22 cellular contexts compared by ENCODE assay signal in genomic region chr15:50218691-50219090, GRCh38. TPM values are rescaled to one million over a fixed set of nuclear protein-coding genes. Genes with fewer than 3 reads are reported as not detected.
A peak's percentile ranks its signal among the peaks of the same experiment; 100 is the strongest.
DNase-seq lines count a peak whose midpoint lies in the region; ATAC-seq, FAIRE-seq and TF ChIP-seq lines count a peak whose summit lies in the region.
"Had no signal": no experiment of that assay in that cellular context is flagged by ENCODE, and none has a peak within 500 bp of the region (broad histone marks: within the 10 kb centered on the region; RNA-seq: fewer than 3 reads in every experiment).

No MANE protein-coding gene starts in this region.

- H3K4me2 ChIP-seq in endothelial cell of umbilical vein (ENCODE audit: insufficient read depth, low read length) = peak overlapping the region; percentile 24
- H3K4me2 ChIP-seq: GM23338 had no signal

- TF ChIP-seq CTCF in endothelial cell of umbilical vein (IDR thresholded peaks at IDR 0.05; ENCODE audit: extremely low read depth in 1 of 2, insufficient read depth in 1 of 2, low read depth in 1 of 2, low read length in 2 of 2) = no peak

- no peak overlapping the region for H3K4me3 ChIP-seq in ACC112 (ENCODE audit: low read depth, low read length)
- H3K4me3 ChIP-seq in endothelial cell of umbilical vein (replicated peaks in 1 of 3; ENCODE audit: insufficient read depth in 1 of 3, low read depth in 1 of 3, low read length in 3 of 3) = no peak overlapping the region
- H3K4me3 ChIP-seq: GM23338, K562 had no signal

- no peaks in the 10 kb centered on the region for H3K27me3 Mint-ChIP-seq in T-helper 17 cell
- H3K27me3 Mint-ChIP-seq: CD4-positive, alpha-beta T cell had no signal

- no peaks in the 10 kb centered on the region for H3K9me3 Mint-ChIP-seq in stimulated activated effector memory CD8-positive, alpha-beta T cell treated with anti-CD3 and anti-CD28 coated beads, Interleukin-12 subunit alpha, Interleukin-12 subunit beta, amount 100 ng/mL, for 72 hours
- H3K9me3 Mint-ChIP-seq: CD4-positive, alpha-beta T cell had no signal

- H3K27me3 ChIP-seq in ACC112 (ENCODE audit: insufficient read depth, low read length) (peaks cover 17% of the 10 kb centered on the region), endothelial cell of umbilical vein (ENCODE audit: control insufficient read depth in 2 of 2, insufficient read depth in 2 of 2, low read length in 2 of 2) (peaks cover 2 to 3% of the 10 kb centered on the region in 2 experiments)

- no TSS peak for BruUV-seq in endothelial cell of umbilical vein (replicated peaks; lab: Mats Ljungman, UMichigan)

- CTCF ChIA-PET in endothelial cell of umbilical vein (lab: Charles Lee) = interaction anchor here (1.1 kb wide), 2 partner anchors 11 to 16 kb away, joined by 3 to 5 read pairs; no protein-coding TSS in a partner anchor

- H4K20me1 ChIP-seq in endothelial cell of umbilical vein (replicated peaks; ENCODE audit: control insufficient read depth, extremely low read depth, insufficient read depth, low read length) = no peaks in the 10 kb centered on the region

- H3K9ac ChIP-seq in endothelial cell of umbilical vein (replicated peaks; ENCODE audit: extremely low read depth, insufficient read depth, low read length) = no peak overlapping the region

- DNase-seq in T-helper 17 cell (no peak), endothelial cell of umbilical vein (ENCODE audit: low read depth, low spot score) (peak; percentile 50), superior temporal gyrus (ENCODE audit: extremely low spot score) (no peak), GM19240 (ENCODE audit: insufficient read length, low spot score) (no peak)
- no peak for DNase-seq in stimulated activated effector memory CD8-positive, alpha-beta T cell treated with anti-CD3 and anti-CD28 coated beads, Interleukin-12 subunit alpha, Interleukin-12 subunit beta, amount 100 ng/mL, for 72 hours (ENCODE audit: low spot score in 2 of 2)
- DNase-seq: AML-193; Caco-2; CD4-positive, alpha-beta T cell; DMS79 treated with DMSO at 0.1 percent for 48 hours; GF-D8; HCEC 1CT; IMR-90 had no signal

- no peak overlapping the region for H3K4me3 Mint-ChIP-seq in T-helper 17 cell
- no peak overlapping the region for H3K4me3 Mint-ChIP-seq in stimulated activated effector memory CD8-positive, alpha-beta T cell treated with anti-CD3 and anti-CD28 coated beads, Interleukin-12 subunit alpha, Interleukin-12 subunit beta, amount 100 ng/mL, for 72 hours
- H3K4me3 Mint-ChIP-seq: CD4-positive, alpha-beta T cell; GM23338 had no signal

- H3K79me2 ChIP-seq in ACC112 (ENCODE audit: control insufficient read depth, insufficient read depth, low read length, unreplicated experiment) (no peaks in the 10 kb centered on the region), endothelial cell of umbilical vein (ENCODE audit: control insufficient read depth, insufficient read depth, low read length) (no peaks in the 10 kb centered on the region)

- H2AFZ ChIP-seq in ACC112 (ENCODE audit: low read length, unreplicated experiment) = peak overlapping the region; percentile 26
- H2AFZ ChIP-seq in endothelial cell of umbilical vein (ENCODE audit: low read depth, low read length) = no peak overlapping the region
- H2AFZ ChIP-seq: GM23338 had no signal

- H3K4me1 ChIP-seq in ACC112 (ENCODE audit: control insufficient read depth, insufficient read depth, low read length, unreplicated experiment) (no peaks in the 10 kb centered on the region), endothelial cell of umbilical vein (ENCODE audit: control insufficient read depth, extremely low read depth, insufficient read depth, low read length) (no peaks in the 10 kb centered on the region)

- H3K27ac ChIP-seq in ACC112 (ENCODE audit: low read depth, low read length) (no peak overlapping the region), endothelial cell of umbilical vein (ENCODE audit: insufficient read depth, low read depth, low read length) (no peak overlapping the region)
- H3K27ac ChIP-seq: C4-2B had no signal

- H3K36me3 ChIP-seq in ACC112 (ENCODE audit: insufficient read depth, low read length) (no peaks in the 10 kb centered on the region), endothelial cell of umbilical vein (ENCODE audit: control insufficient read depth in 2 of 2, extremely low read depth in 1 of 2, insufficient read depth in 2 of 2, low read length in 2 of 2) (no peaks in the 10 kb centered on the region)

- H3K36me3 Mint-ChIP-seq in T-helper 17 cell (ENCODE audit: low read depth) = no peaks in the 10 kb centered on the region
- peaks cover 28% of the 10 kb centered on the region for H3K36me3 Mint-ChIP-seq in stimulated activated effector memory CD8-positive, alpha-beta T cell treated with anti-CD3 and anti-CD28 coated beads, Interleukin-12 subunit alpha, Interleukin-12 subunit beta, amount 100 ng/mL, for 72 hours

- no peaks in the 10 kb centered on the region for H3K9me3 ChIP-seq in T-helper 17 cell (ENCODE audit: control insufficient read depth, low read length, poor library complexity, severe bottlenecking)
- H3K9me3 ChIP-seq in endothelial cell of umbilical vein (replicated peaks; ENCODE audit: control insufficient read depth, insufficient read depth, low read length) = no peaks in the 10 kb centered on the region
- H3K9me3 ChIP-seq: Caco-2 had no signal

- POLR2A ChIA-PET in endothelial cell of umbilical vein (lab: Charles Lee) = no interaction called here

- intact Hi-C loops in endothelial cell of umbilical vein (cut with micrococcal nuclease) = no loop called here

- peak overlapping the region; percentile 39 for H3K27ac Mint-ChIP-seq in T-helper 17 cell
- peak overlapping the region; percentile 38 for H3K27ac Mint-ChIP-seq in stimulated activated effector memory CD8-positive, alpha-beta T cell treated with anti-CD3 and anti-CD28 coated beads, Interleukin-12 subunit alpha, Interleukin-12 subunit beta, amount 100 ng/mL, for 72 hours
- H3K27ac Mint-ChIP-seq: CD4-positive, alpha-beta T cell; GM23338 had no signal

- TF ChIP-seq POLR2A in endothelial cell of umbilical vein (IDR thresholded peaks at IDR 0.05; ENCODE audit: low read depth, low read length) = no peak

- dilution Hi-C loops in endothelial cell of umbilical vein (cut with MboI; ENCODE audit: extremely low pct_ligation_motif_present, low sequenced_read_pairs) = no loop called here

- no peaks in the 10 kb centered on the region for H3K9me1 ChIP-seq in endothelial cell of umbilical vein (replicated peaks; ENCODE audit: control insufficient read depth, extremely low read depth, insufficient read depth, low read length)

- no peak for ATAC-seq in T-helper 17 cell
- no peak for ATAC-seq in stimulated activated effector memory CD8-positive, alpha-beta T cell treated with anti-CD3 and anti-CD28 coated beads, Interleukin-12 subunit alpha, Interleukin-12 subunit beta, amount 100 ng/mL, for 72 hours
- ATAC-seq in activated CD4-positive, CD25-positive, alpha-beta regulatory T cell treated with anti-CD3 and anti-CD28 coated beads, Interleukin-2, amount 50 U/mL, for 24 hours = no peak
- ATAC-seq: GM23338, K562 had no signal

- no peak for FAIRE-seq in endothelial cell of umbilical vein (lab: Jason Lieb, UNC)
- FAIRE-seq: D721Med, H54, HTR-8/SVneo, K562 had no signal

- H3K4me1 Mint-ChIP-seq in T-helper 17 cell = peaks cover 2% of the 10 kb centered on the region
- peaks cover 16% of the 10 kb centered on the region for H3K4me1 Mint-ChIP-seq in stimulated activated effector memory CD8-positive, alpha-beta T cell treated with anti-CD3 and anti-CD28 coated beads, Interleukin-12 subunit alpha, Interleukin-12 subunit beta, amount 100 ng/mL, for 72 hours
- H3K4me1 Mint-ChIP-seq: GM23338 had no signal

TF ChIP-seq in endothelial cell of umbilical vein, 7 proteins besides CTCF, POLR2A, EP300 and RAD21:
- TF ChIP-seq GATA2 (IDR thresholded peaks at IDR 0.05; ENCODE audit: insufficient read depth, insufficient read length, low read depth, low read length) (no peak), FOS (IDR thresholded peaks at IDR 0.05; ENCODE audit: borderline replicate concordance, insufficient read depth, low read length) (no peak), EZH2 (IDR thresholded peaks at IDR 0.05; ENCODE audit: borderline replicate concordance, low read depth, low read length, severe bottlenecking) (no peak), JUN (IDR thresholded peaks at IDR 0.05; ENCODE audit: borderline replicate concordance, insufficient read depth, insufficient read length, low read depth) (no peak), MYC (IDR thresholded peaks at IDR 0.05; ENCODE audit: low read depth, low read length) (no peak), MAX (IDR thresholded peaks at IDR 0.05; ENCODE audit: insufficient read depth, insufficient read length) (no peak), POLR2AphosphoS5 (IDR thresholded peaks at IDR 0.05; ENCODE audit: insufficient read depth, low read depth, low read length) (no peak)

RNA-seq across cellular contexts. Expression of gene SLC27A2, which starts 36.7 kb away (rescaled TPM):
- total RNA-seq in T-helper 17 cell = under 1 TPM; 0.30 to 0.42 TPM
- not detected in 2 replicates for total RNA-seq in endothelial cell of umbilical vein
- polyA plus RNA-seq in endothelial cell of umbilical vein = not detected in 2 replicates
- polyA plus RNA-seq in endothelial cell of umbilical vein (2011; cell fraction: cytosol; rRNA removed) = not detected in 2 replicates
- not detected in 2 replicates for polyA plus RNA-seq in endothelial cell of umbilical vein (2011; cell fraction: nucleus; rRNA removed)
- polyA plus RNA-seq in endothelial cell of umbilical vein (2012) = not detected in 2 replicates
- 0.23 and 0.34 TPM in 2 replicates for polyA minus RNA-seq in endothelial cell of umbilical vein
- polyA minus RNA-seq in endothelial cell of umbilical vein (2011; cell fraction: cytosol; rRNA and poly(A)+ RNA removed) = 206 TPM
- polyA minus RNA-seq in endothelial cell of umbilical vein (2011; cell fraction: nucleus; rRNA and poly(A)+ RNA removed) = 0.77 and 0.82 TPM in 2 replicates
- total RNA-seq: A172 had no signal
- polyA plus RNA-seq: IMR-90 had no signal

RNA-seq across cellular contexts. Expression of gene HDC, which starts 46.8 kb away (rescaled TPM):
- 1 to 10 TPM; 3.5 to 8.1 TPM for total RNA-seq in T-helper 17 cell
- total RNA-seq in endothelial cell of umbilical vein = not detected in 2 replicates
- not detected in 2 replicates for polyA plus RNA-seq in endothelial cell of umbilical vein
- polyA plus RNA-seq in endothelial cell of umbilical vein (2011; cell fraction: cytosol; rRNA removed) = not detected in 2 replicates
- polyA plus RNA-seq in endothelial cell of umbilical vein (2011; cell fraction: nucleus; rRNA removed) = not detected in 2 replicates
- polyA plus RNA-seq in endothelial cell of umbilical vein (2012) = not detected in 2 replicates
- not detected in 2 replicates for polyA minus RNA-seq in endothelial cell of umbilical vein
- polyA minus RNA-seq in endothelial cell of umbilical vein (2011; cell fraction: cytosol; rRNA and poly(A)+ RNA removed) = 0.51 TPM
- polyA minus RNA-seq in endothelial cell of umbilical vein (2011; cell fraction: nucleus; rRNA and poly(A)+ RNA removed) = not detected in 2 replicates
- total RNA-seq: Caco-2, GM23338, IMR-90 had no signal
- polyA plus RNA-seq: BJ, GM23338, IMR-90 had no signal
